8 cellular contexts compared by ENCODE assay signal in genomic region chr14:103104654-103105511, GRCh38. TPM values are rescaled to one million over a fixed set of nuclear protein-coding genes. Genes with fewer than 3 reads are reported as not detected.
A peak's percentile ranks its signal among the peaks of the same experiment; 100 is the strongest.
DNase-seq lines count a peak whose midpoint lies in the region; ATAC-seq, FAIRE-seq and TF ChIP-seq lines count a peak whose summit lies in the region.

No MANE protein-coding gene starts in this region.

- peak overlapping the region; percentile 16 for H2BK120ac ChIP-seq in IMR-90 (ENCODE audit: low read depth, low read length)

- no peak overlapping the region; the same call in 1 of the 2 replicates for H2BK20ac ChIP-seq in IMR-90 (ENCODE audit: low read depth, low read length)

- H4K8ac ChIP-seq in IMR-90 (ENCODE audit: low read depth in 2 of 2, low read length in 2 of 2) = no peak overlapping the region

- no peak overlapping the region for H3K18ac ChIP-seq in IMR-90 (ENCODE audit: low read depth, low read length)

- no peak for TF ChIP-seq POLR2A in IMR-90 (IDR thresholded peaks at IDR 0.05; ENCODE audit: low read depth, low read length)

- ATAC-seq in IMR-90 (ENCODE audit: low read depth) = peak; percentile 58
- ATAC-seq in activated naive CD8-positive, alpha-beta T cell treated with anti-CD3 and anti-CD28 coated beads, Interleukin-2, amount 10 ng/mL, durations not matched to agents 7 days and 5 days (ENCODE audit: low read depth) = peak; percentile 84
- no peak for ATAC-seq in HG03280 (IDR thresholded peaks at IDR 0.05; ENCODE audit: unreplicated experiment)

- no peak overlapping the region for H3K9ac ChIP-seq in IMR-90 (ENCODE audit: low read depth, low read length)

- H3K4me1 ChIP-seq in IMR-90 (ENCODE audit: control insufficient read depth, insufficient read depth, low read length) (peaks cover 16% of the 10 kb centered on the region), right atrium auricular region (peaks cover 0 to 36% of the 10 kb centered on the region in 2 donors), small intestine (ENCODE audit: control insufficient read depth in 2 of 2, insufficient read depth in 1 of 2, low read depth in 1 of 2, low read length in 1 of 2) (peaks cover 0 to 2% of the 10 kb centered on the region in 2 donors)

- no peaks in the 10 kb centered on the region for H3K9me3 Mint-ChIP-seq in activated naive CD8-positive, alpha-beta T cell treated with anti-CD3 and anti-CD28 coated beads, Interleukin-2, amount 10 ng/mL, durations not matched to agents 7 days and 5 days

- DNase-seq in GM13976 (ENCODE audit: low spot score) = peak; percentile 89
- DNase-seq in IMR-90 = peak; percentile 50
- peak; percentile 75 for DNase-seq in SW480 (ENCODE audit: low spot score)
- peak; percentile 85 for DNase-seq in activated naive CD8-positive, alpha-beta T cell treated with anti-CD3 and anti-CD28 coated beads, Interleukin-2, amount 10 ng/mL, durations not matched to agents 7 days and 5 days
- no peak for DNase-seq in right atrium auricular region (ENCODE audit: low spot score)
- peak; percentile 69 for DNase-seq in small intestine
- DNase-seq in putamen (ENCODE audit: low spot score) = no peak

- TF ChIP-seq CTCF in GM13976 (IDR thresholded peaks at IDR 0.05; ENCODE audit: borderline replicate concordance, control extremely low read depth, extremely low read depth, insufficient read depth, missing control alignments) (peak; percentile 98), IMR-90 (conservative IDR thresholded peaks at IDR 0.05; ENCODE audit: low read depth, low read length) (peak; percentile 88), right atrium auricular region (IDR thresholded peaks at IDR 0.05) (peak; percentile 96 to 99)

- no peak overlapping the region for H2BK5ac ChIP-seq in IMR-90 (ENCODE audit: low read depth, low read length, poor library complexity, severe bottlenecking)

- H2AK5ac ChIP-seq in IMR-90 (ENCODE audit: low read depth, low read length) = peak overlapping the region; percentile 83

- peak overlapping the region; percentile 46 for H2AFZ ChIP-seq in IMR-90 (replicated peaks; ENCODE audit: low read length, poor library complexity)

- H3K23ac ChIP-seq in IMR-90 (ENCODE audit: low read depth, low read length) = no peak overlapping the region

- no TSS peak for BruUV-seq in IMR-90 (replicated peaks; lab: Mats Ljungman, UMichigan)

- H3K27me3 ChIP-seq in IMR-90 (ENCODE audit: control insufficient read depth, insufficient read depth, low read length) = peaks cover 42% of the 10 kb centered on the region
- peaks cover 10 to 27% of the 10 kb centered on the region in 2 donors for H3K27me3 ChIP-seq in right atrium auricular region
- peaks cover 0 to 4% of the 10 kb centered on the region in 2 donors for H3K27me3 ChIP-seq in small intestine (ENCODE audit: control insufficient read depth in 2 of 2, insufficient read depth in 2 of 2, low read length in 2 of 2)

- H3K9me3 ChIP-seq in IMR-90 (ENCODE audit: control insufficient read depth, insufficient read depth, low read length) (no peaks in the 10 kb centered on the region), right atrium auricular region (no peaks in the 10 kb centered on the region), small intestine (ENCODE audit: control insufficient read depth, low read depth) (no peaks in the 10 kb centered on the region)

- in situ Hi-C loops in GM13976 (cut with MboI; ENCODE audit: low sequenced_read_pairs, unreplicated experiment) = loop anchor here (5.0 kb wide), 1 partner anchor 82 kb away; no protein-coding TSS in a partner anchor
- in situ Hi-C loops in IMR-90 (cut with MboI; ENCODE audit: low sequenced_read_pairs) = no loop called here

- H4K91ac ChIP-seq in IMR-90 (ENCODE audit: insufficient read depth, low read depth, low read length) = peak overlapping the region; percentile 43

- no peak overlapping the region for H4K5ac ChIP-seq in IMR-90 (ENCODE audit: low read depth, low read length)

- CTCF ChIA-PET in IMR-90 (lab: Yijun Ruan, JAX) = interaction anchor here (0.5 to 3.3 kb wide), 20 partner anchors 9 to 187 kb away, joined by 3 to 23 read pairs (median 5); no protein-coding TSS in a partner anchor

- no peaks in the 10 kb centered on the region for H3K79me1 ChIP-seq in IMR-90 (ENCODE audit: low read depth in 1 of 2, low read length in 2 of 2)

- no peak overlapping the region; the same call in 1 of the 2 replicates for H3K4me2 ChIP-seq in IMR-90 (ENCODE audit: low read depth, low read length)

- H3K27ac ChIP-seq in IMR-90 (ENCODE audit: insufficient read depth, low read length) (no peak overlapping the region), right atrium auricular region (no peak overlapping the region), small intestine (ENCODE audit: low read depth in 1 of 2, low read length in 1 of 2) (no peak overlapping the region)

- H3K4me1 Mint-ChIP-seq in activated naive CD8-positive, alpha-beta T cell treated with anti-CD3 and anti-CD28 coated beads, Interleukin-2, amount 10 ng/mL, durations not matched to agents 7 days and 5 days = peaks cover 2% of the 10 kb centered on the region

- intact Hi-C loops in IMR-90 (cut with micrococcal nuclease) = loop anchor here (1.0 kb wide), 2 partner anchors 80 to 188 kb away; no protein-coding TSS in a partner anchor

- H3K56ac ChIP-seq in IMR-90 (ENCODE audit: extremely low read depth, insufficient read depth, low read length) = no peak overlapping the region

- H3K4me3 ChIP-seq in IMR-90 (ENCODE audit: insufficient read depth, low read depth, low read length) = no peak overlapping the region
- H3K4me3 ChIP-seq in right atrium auricular region = peak overlapping the region in 1 of 2 donors; percentile 7
- H3K4me3 ChIP-seq in small intestine (ENCODE audit: low read depth in 1 of 2, low read length in 2 of 2) = no peak overlapping the region

- H3K27me3 Mint-ChIP-seq in activated naive CD8-positive, alpha-beta T cell treated with anti-CD3 and anti-CD28 coated beads, Interleukin-2, amount 10 ng/mL, durations not matched to agents 7 days and 5 days = peaks cover 37% of the 10 kb centered on the region

- 8% methylated on average over 29 of the region's 61 CpGs; no CpG with 5 or more reads in 1 of the 2 experiments for WGBS in IMR-90 (ENCODE audit: extremely low coverage in 2 of 2, insufficient read length in 1 of 2), 2 experiments
- 1 to 7% (median 5%) methylated on average over 54 to 61 of the region's 61 CpGs for WGBS in small intestine, 3 donors

- H3K4ac ChIP-seq in IMR-90 (ENCODE audit: low read depth, low read length) = peak overlapping the region; percentile 8; the same call in 1 of the 2 replicates

- no peaks in the 10 kb centered on the region; the same call in 1 of the 2 replicates for H4K20me1 ChIP-seq in IMR-90 (ENCODE audit: insufficient read depth, low read length)

- FAIRE-seq in small intestine (lab: Jason Lieb, UNC) = no peak

- H3K36me3 ChIP-seq in IMR-90 (ENCODE audit: control insufficient read depth, insufficient read depth, low read length) = no peaks in the 10 kb centered on the region
- no peaks in the 10 kb centered on the region for H3K36me3 ChIP-seq in right atrium auricular region
- H3K36me3 ChIP-seq in small intestine (ENCODE audit: control insufficient read depth in 2 of 2, insufficient read depth in 2 of 2, low read length in 2 of 2) = no peaks in the 10 kb centered on the region

- H2AK9ac ChIP-seq in IMR-90 (replicated peaks; ENCODE audit: low read depth, low read length, poor library complexity) = peak overlapping the region; percentile 77

- H2BK15ac ChIP-seq in IMR-90 (ENCODE audit: low read depth, low read length) = peak overlapping the region; percentile 6; the same call in 1 of the 3 replicates

- POLR2A ChIA-PET in IMR-90 (lab: Charles Lee; ENCODE audit: unreplicated experiment) = no interaction called here
- POLR2A ChIA-PET in activated naive CD8-positive, alpha-beta T cell treated with anti-CD3 and anti-CD28 coated beads, Interleukin-2, amount 10 ng/mL, durations not matched to agents 7 days and 5 days (lab: Charles Lee) = interaction anchor here (0.5 kb wide), 1 partner anchor 191 kb away, joined by 3 read pairs; no protein-coding TSS in a partner anchor

- dilution Hi-C loops in IMR-90 (cut with HindIII; ENCODE audit: low sequenced_read_pairs, unreplicated experiment) = no loop called here

- no peak overlapping the region for H3K14ac ChIP-seq in IMR-90 (replicated peaks; ENCODE audit: low read depth, low read length)

- no peak overlapping the region for H3K27ac Mint-ChIP-seq in activated naive CD8-positive, alpha-beta T cell treated with anti-CD3 and anti-CD28 coated beads, Interleukin-2, amount 10 ng/mL, durations not matched to agents 7 days and 5 days

- peak; percentile 92 for TF ChIP-seq RAD21 in IMR-90 (IDR thresholded peaks at IDR 0.05; ENCODE audit: low read length)

- H3K4me3 Mint-ChIP-seq in activated naive CD8-positive, alpha-beta T cell treated with anti-CD3 and anti-CD28 coated beads, Interleukin-2, amount 10 ng/mL, durations not matched to agents 7 days and 5 days = no peak overlapping the region

- H3K36me3 Mint-ChIP-seq in activated naive CD8-positive, alpha-beta T cell treated with anti-CD3 and anti-CD28 coated beads, Interleukin-2, amount 10 ng/mL, durations not matched to agents 7 days and 5 days = no peaks in the 10 kb centered on the region

- peaks cover 8% of the 10 kb centered on the region; the same call in 1 of the 2 replicates for H3K9me1 ChIP-seq in IMR-90 (ENCODE audit: insufficient read depth, low read length)

RNA-seq across cellular contexts. Expression of gene EXOC3L4, which starts 10.4 kb away (rescaled TPM):
- not detected in 2 replicates for total RNA-seq in IMR-90 (2012; rRNA removed)
- polyA plus RNA-seq in IMR-90 (2012; rRNA removed) = not detected in 2 replicates
- polyA plus RNA-seq in IMR-90 (2012; cell fraction: cytosol; rRNA removed) = 0.14 TPM in 1 of 2 replicates, not detected in the other
- polyA plus RNA-seq in IMR-90 (2012; cell fraction: nucleus; rRNA removed; ENCODE audit: low replicate concordance) = 0.72 and 0.85 TPM in 2 replicates
- total RNA-seq in activated naive CD8-positive, alpha-beta T cell treated with anti-CD3 and anti-CD28 coated beads, Interleukin-2, amount 10 ng/mL, durations not matched to agents 7 days and 5 days = not detected
- total RNA-seq in right atrium auricular region = under 1 TPM in 1 of 2 donors, not detected in 1; 0.37 TPM
- 100 to 1,000 TPM in 1 of 3 donors, 10 to 100 TPM in 2; 35.7 to 110 (median 85.1) TPM for polyA plus RNA-seq in small intestine

RNA-seq across cellular contexts. Expression of gene TNFAIP2, which starts 18.4 kb away (rescaled TPM):
- total RNA-seq in IMR-90 (2012; rRNA removed) = 5.0 and 6.3 TPM in 2 replicates
- 9.6 and 9.9 TPM in 2 replicates for polyA plus RNA-seq in IMR-90 (2012; rRNA removed)
- 10.7 and 12.7 TPM in 2 replicates for polyA plus RNA-seq in IMR-90 (2012; cell fraction: cytosol; rRNA removed)
- polyA plus RNA-seq in IMR-90 (2012; cell fraction: nucleus; rRNA removed; ENCODE audit: low replicate concordance) = 43.9 and 49.0 TPM in 2 replicates
- 1 to 10 TPM; 3.0 TPM for total RNA-seq in activated naive CD8-positive, alpha-beta T cell treated with anti-CD3 and anti-CD28 coated beads, Interleukin-2, amount 10 ng/mL, durations not matched to agents 7 days and 5 days
- total RNA-seq in right atrium auricular region = 10 to 100 TPM; 24.5 to 32.2 TPM
- polyA plus RNA-seq in small intestine = 10 to 100 TPM in 2 of 3 donors, 1 to 10 TPM in 1; 7.2 to 42.9 (median 11.9) TPM

RNA-seq across cellular contexts. Expression of gene LBHD2, which starts 20.9 kb away (rescaled TPM):
- not detected in 2 replicates for total RNA-seq in IMR-90 (2012; rRNA removed)
- polyA plus RNA-seq in IMR-90 (2012; rRNA removed) = not detected in 2 replicates
- 0.18 TPM in 1 of 2 replicates, not detected in the other for polyA plus RNA-seq in IMR-90 (2012; cell fraction: cytosol; rRNA removed)
- not detected in 2 replicates for polyA plus RNA-seq in IMR-90 (2012; cell fraction: nucleus; rRNA removed; ENCODE audit: low replicate concordance)
- total RNA-seq in activated naive CD8-positive, alpha-beta T cell treated with anti-CD3 and anti-CD28 coated beads, Interleukin-2, amount 10 ng/mL, durations not matched to agents 7 days and 5 days = not detected
- total RNA-seq in right atrium auricular region = not detected
- not detected for polyA plus RNA-seq in small intestine

RNA-seq across cellular contexts. Expression of gene CDC42BPB, which starts 47.5 kb away (rescaled TPM):
- total RNA-seq in IMR-90 (2012; rRNA removed) (48.0 and 49.1 TPM in 2 replicates), right atrium auricular region (10 to 100 TPM; 68.0 to 83.4 TPM)
- polyA plus RNA-seq in IMR-90 (2012; rRNA removed) (73.6 and 81.4 TPM in 2 replicates), small intestine (10 to 100 TPM; 29.2 to 48.3 (median 30.6) TPM)
- 45.7 and 64.7 TPM in 2 replicates for polyA plus RNA-seq in IMR-90 (2012; cell fraction: cytosol; rRNA removed)
- 168 and 207 TPM in 2 replicates for polyA plus RNA-seq in IMR-90 (2012; cell fraction: nucleus; rRNA removed; ENCODE audit: low replicate concordance)
- total RNA-seq in activated naive CD8-positive, alpha-beta T cell treated with anti-CD3 and anti-CD28 coated beads, Interleukin-2, amount 10 ng/mL, durations not matched to agents 7 days and 5 days = 1 to 10 TPM; 1.1 TPM

Comparison
In these comparisons a context has a peak if more than half of its experiments do, and no peak if none do; other contexts are left out.
1. DNase-seq: peak in GM13976 (single experiment), IMR-90 (single experiment), SW480 (single experiment), activated naive CD8-positive, alpha-beta T cell treated with anti-CD3 and anti-CD28 coated beads, Interleukin-2, amount 10 ng/mL, durations not matched to agents 7 days and 5 days (single experiment) and small intestine (single experiment); none in right atrium auricular region (single experiment) and putamen (single experiment).
2. Peak in every context shown above with its lines, with median percentiles within 50 percentile points of each other: CTCF ChIP-seq.